ENCODE assay signal across 25 cellular contexts in the genomic region with DNA sequence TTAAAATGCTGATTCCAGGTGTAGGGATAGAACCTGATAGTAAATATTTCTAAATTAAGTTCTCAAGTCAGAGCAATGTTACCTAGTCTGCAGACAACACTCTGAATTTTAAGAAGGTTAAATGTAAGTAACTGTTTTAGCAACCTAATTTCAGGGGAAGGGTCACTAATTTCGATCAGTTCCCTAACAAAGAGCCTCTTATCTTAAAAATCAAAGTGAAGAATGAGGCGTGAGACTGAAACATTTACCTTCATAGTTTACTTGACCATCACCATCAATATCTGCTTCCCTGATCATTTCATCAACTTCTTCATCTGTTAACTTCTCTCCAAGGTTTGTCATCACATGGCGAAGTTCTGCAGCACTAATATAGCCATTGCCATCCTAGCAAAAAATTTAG. TPM values are rescaled to one million over a fixed set of nuclear protein-coding genes. Genes with fewer than 3 reads are reported as not detected.
"Had no signal": no experiment of that assay in that cellular context is flagged by ENCODE, and none has a peak within 500 bp of the region (broad histone marks: within the 10 kb centered on the region; RNA-seq: fewer than 3 reads in every experiment).

No MANE protein-coding gene starts in this region.

- H3K4me3 ChIP-seq: esophagus muscularis mucosa, gastrocnemius medialis, heart right ventricle, neural progenitor cell, ovary, testis, tibial nerve, upper lobe of right lung, vagina had no signal

- H3K27ac ChIP-seq: epithelial cell of prostate, heart right ventricle, neural progenitor cell, ovary, testis, tibial nerve, upper lobe of right lung, vagina had no signal

- H3K4me2 ChIP-seq: neural progenitor cell had no signal

- H3K4me1 ChIP-seq: neural progenitor cell had no signal

- H3K36me3 ChIP-seq: ovary had no signal

- DNase-seq: cortex of kidney; dorsolateral prefrontal cortex; effector CD8-positive, alpha-beta T cell; gastrocnemius medialis; heart right ventricle; hypothalamus; kidney glomerular epithelial cell; mammary epithelial cell; nucleus accumbens; ovary; right cardiac atrium; stimulated activated CD4-positive, alpha-beta T cell treated with anti-CD3 and anti-CD28 coated beads, Interleukin-4, amount 100 ng/mL, for 1 hour; stimulated activated CD8-positive, alpha-beta memory T cell treated with anti-CD3 and anti-CD28 coated beads, Interleukin-4, amount 100 ng/mL, for 48 hours; stimulated activated naive CD8-positive, alpha-beta T cell treated with anti-CD3 and anti-CD28 coated beads, Interleukin-15, Interleukin-2, amounts not matched to agents 100 U/mL and 50 U/mL, for 24 hours; testis; upper lobe of right lung had no signal

- ATAC-seq: gastrocnemius medialis; heart right ventricle; natural killer cell treated with Interleukin-12 subunit alpha and Interleukin-12 subunit beta and Interleukin-15 and Interleukin-18, amount 100 ng/mL, for 72 hours; right cardiac atrium; stimulated activated effector memory CD8-positive, alpha-beta T cell treated with anti-CD3 and anti-CD28 coated beads, Interleukin-12 subunit alpha, Interleukin-12 subunit beta, amount 100 ng/mL, for 72 hours; stimulated activated naive CD8-positive, alpha-beta T cell treated with anti-CD3 and anti-CD28 coated beads, Interleukin-15, Interleukin-2, amounts not matched to agents 100 U/mL and 50 U/mL, for 24 hours; upper lobe of right lung had no signal

- H3K9ac ChIP-seq: neural progenitor cell had no signal

- H3K9me3 ChIP-seq: esophagus muscularis mucosa, gastrocnemius medialis, heart right ventricle, ovary, testis, tibial nerve, upper lobe of right lung, vagina had no signal

- H3K27me3 ChIP-seq: dorsolateral prefrontal cortex, esophagus muscularis mucosa, gastrocnemius medialis, heart right ventricle, neural progenitor cell, ovary, testis, tibial nerve, upper lobe of right lung, vagina had no signal

- H2AFZ ChIP-seq: neural progenitor cell had no signal

RNA-seq across cellular contexts. Expression of a gene that starts 6.4 kb away (rescaled TPM):
- total RNA-seq: esophagus muscularis mucosa, subcutaneous adipose tissue, upper lobe of right lung had no signal
- polyA plus RNA-seq: liver, mammary epithelial cell, right cardiac atrium had no signal
